32 cellular contexts compared by ENCODE assay signal in genomic region chr2:52054824-52055223, GRCh38.
"Had no signal": no experiment of that assay in that cellular context is flagged by ENCODE, and none has a peak within 500 bp of the region (broad histone marks: within the 10 kb centered on the region; RNA-seq: fewer than 3 reads in every experiment).

No MANE protein-coding gene starts in this region.

- H3K4me3 Mint-ChIP-seq: activated naive CD8-positive, alpha-beta T cell treated with anti-CD3 and anti-CD28 coated beads for 36 hours; activated T-cell treated with anti-CD3 and anti-CD28 coated beads, Interleukin-2, amount 50 U/mL, for 72 hours; nephron; stimulated activated memory B cell treated with anti-CD40 and anti-IgM and Interleukin-4, amounts not matched to agents 10 μg/mL and 1 μg/mL and 100 μg/mL, for 72 hours; stimulated activated naive CD8-positive, alpha-beta T cell treated with anti-CD3 and anti-CD28 coated beads, Interleukin-15, amount 100 ng/mL, for 72 hours; type B pancreatic cell had no signal

- H3K27ac Mint-ChIP-seq: activated naive CD8-positive, alpha-beta T cell treated with anti-CD3 and anti-CD28 coated beads for 36 hours; activated T-cell treated with anti-CD3 and anti-CD28 coated beads, Interleukin-2, amount 50 U/mL, for 72 hours; nephron; stimulated activated memory B cell treated with anti-CD40 and anti-IgM and Interleukin-4, amounts not matched to agents 10 μg/mL and 1 μg/mL and 100 μg/mL, for 72 hours; stimulated activated naive CD8-positive, alpha-beta T cell treated with anti-CD3 and anti-CD28 coated beads, Interleukin-15, amount 100 ng/mL, for 72 hours; type B pancreatic cell had no signal

- H3K4me3 ChIP-seq: adrenal gland, body of pancreas, coronary artery, dorsolateral prefrontal cortex, gastrocnemius medialis, left ventricle myocardium inferior, lung, ovary, prostate gland, sigmoid colon, uterus had no signal

- H3K27me3 ChIP-seq: adrenal gland, body of pancreas, dorsolateral prefrontal cortex, gastrocnemius medialis, neutrophil, ovary, sigmoid colon, uterus had no signal

- H3K27me3 Mint-ChIP-seq: activated naive CD8-positive, alpha-beta T cell treated with anti-CD3 and anti-CD28 coated beads for 36 hours; stimulated activated memory B cell treated with anti-CD40 and anti-IgM and Interleukin-4, amounts not matched to agents 10 μg/mL and 1 μg/mL and 100 μg/mL, for 72 hours; stimulated activated naive CD8-positive, alpha-beta T cell treated with anti-CD3 and anti-CD28 coated beads, Interleukin-15, amount 100 ng/mL, for 72 hours; type B pancreatic cell had no signal

- H3K4me1 ChIP-seq: adrenal gland, body of pancreas, gastrocnemius medialis, left ventricle myocardium inferior, prostate gland, uterus had no signal

- H3K36me3 ChIP-seq: adrenal gland, gastrocnemius medialis, left ventricle myocardium inferior, neutrophil, ovary, prostate gland, sigmoid colon, uterus had no signal

- ATAC-seq: activated T-cell treated with anti-CD3 and anti-CD28 coated beads, Interleukin-2, amount 50 U/mL, for 72 hours; body of pancreas; gastrocnemius medialis; stimulated activated memory B cell treated with anti-CD40 and anti-IgM and Interleukin-4, amounts not matched to agents 10 μg/mL and 1 μg/mL and 100 μg/mL, for 72 hours; stimulated activated naive CD8-positive, alpha-beta T cell treated with anti-CD3 and anti-CD28 coated beads, Interleukin-15, amount 100 ng/mL, for 72 hours had no signal

- H3K9me3 ChIP-seq: adrenal gland, gastrocnemius medialis, neutrophil, ovary, prostate gland, sigmoid colon, uterus had no signal

- H3K27ac ChIP-seq: adrenal gland, body of pancreas, coronary artery, dorsolateral prefrontal cortex, gastrocnemius medialis, left ventricle myocardium inferior, neutrophil, ovary, prostate gland, sigmoid colon, uterus had no signal

- DNase-seq: activated CD4-positive, alpha-beta T cell treated with anti-CD3 and anti-CD28 coated beads for 4 hours; activated CD4-positive, alpha-beta T cell treated with anti-CD3 and anti-CD28 coated beads, Interleukin-2, amount 50 U/mL, for 4 hours; activated naive CD4-positive, alpha-beta T cell treated with Interleukin-2 at 50 U/mL for 16 hours; activated naive CD8-positive, alpha-beta T cell treated with anti-CD3 and anti-CD28 coated beads for 36 hours; activated T-cell treated with anti-CD3 and anti-CD28 coated beads for 4 hours; activated T-cell treated with anti-CD3 and anti-CD28 coated beads, Interleukin-2, amount 50 U/mL, for 72 hours; adrenal gland; aorta; body of pancreas; dorsolateral prefrontal cortex; effector memory CD4-positive, alpha-beta T cell; gastrocnemius medialis; glutamatergic neuron; left ventricle myocardium inferior; ovary; retina; sigmoid colon; small intestine; stimulated activated CD4-positive, alpha-beta T cell treated with anti-CD3 and anti-CD28 coated beads, Interleukin-1b, Interleukin-23, amount 100 ng/mL, for 48 hours; stimulated activated CD4-positive, alpha-beta T cell treated with anti-CD3 and anti-CD28 coated beads, Interleukin-4, amount 100 ng/mL, for 4 hours; stimulated activated CD8-positive, alpha-beta memory T cell treated with anti-CD3 and anti-CD28 coated beads, Interleukin-4, amount 100 ng/mL, for 48 hours; stimulated activated naive CD8-positive, alpha-beta T cell treated with anti-CD3 and anti-CD28 coated beads, Interleukin-15, amount 100 ng/mL, for 72 hours; substantia nigra; T-helper 1 cell; uterus had no signal

- H3K4me1 Mint-ChIP-seq: activated naive CD8-positive, alpha-beta T cell treated with anti-CD3 and anti-CD28 coated beads for 36 hours; nephron; stimulated activated memory B cell treated with anti-CD40 and anti-IgM and Interleukin-4, amounts not matched to agents 10 μg/mL and 1 μg/mL and 100 μg/mL, for 72 hours; stimulated activated naive CD8-positive, alpha-beta T cell treated with anti-CD3 and anti-CD28 coated beads, Interleukin-15, amount 100 ng/mL, for 72 hours had no signal

- H3K36me3 Mint-ChIP-seq: activated naive CD8-positive, alpha-beta T cell treated with anti-CD3 and anti-CD28 coated beads for 36 hours; stimulated activated memory B cell treated with anti-CD40 and anti-IgM and Interleukin-4, amounts not matched to agents 10 μg/mL and 1 μg/mL and 100 μg/mL, for 72 hours; type B pancreatic cell had no signal
